ENCODE assay signal across 8 cellular contexts in the genomic region with DNA sequence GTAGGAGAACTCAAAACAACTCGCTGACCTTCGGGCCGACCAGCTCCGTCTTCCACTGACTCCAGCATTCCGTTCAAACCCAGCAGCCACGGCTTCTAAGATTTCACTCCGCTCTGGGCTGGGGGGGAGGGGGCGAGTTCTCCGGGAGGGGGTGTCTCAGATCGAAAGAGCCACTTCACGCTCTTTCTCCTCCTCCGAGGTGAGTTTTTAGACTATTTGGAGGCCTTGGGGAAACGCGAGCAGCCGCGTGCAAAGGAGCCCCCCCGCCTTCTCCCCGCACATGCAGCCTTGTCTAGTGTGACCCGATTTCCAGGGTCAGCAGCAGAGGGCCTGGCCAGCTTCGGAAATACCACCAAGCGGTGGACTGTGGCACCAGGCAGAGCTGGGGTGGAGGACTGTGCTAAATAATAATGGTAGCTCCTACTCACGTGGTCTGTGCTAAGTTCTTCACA.
A peak's percentile ranks its signal among the peaks of the same experiment; 100 is the strongest.
DNase-seq lines count a peak whose midpoint lies in the region; ATAC-seq and TF ChIP-seq lines count a peak whose summit lies in the region.

No MANE protein-coding gene starts in this region.

- peak; percentile 11 to 18 for ATAC-seq in activated T-cell treated with anti-CD3 and anti-CD28 coated beads, Interleukin-2, amount 50 U/mL, for 4 hours
- peak; percentile 21 for ATAC-seq in WTC11

- TF ChIP-seq CTCF in WTC11 (IDR thresholded peaks at IDR 0.05), result no peak
- TF ChIP-seq CTCF in fibroblast of the aortic adventitia (IDR thresholded peaks at IDR 0.05; ENCODE audit: insufficient read depth, low read length), result no peak
- TF ChIP-seq CTCF in prostate gland (IDR thresholded peaks at IDR 0.05), result no peak

- peak overlapping the region; percentile 33; the same call in 1 of the 2 replicates for H3K27ac Mint-ChIP-seq in WTC11

- WGBS in prostate gland, result 4% methylated on average over 14 of the region's 22 CpGs

- no peaks in the 10 kb centered on the region for H3K27me3 ChIP-seq in prostate gland (replicated peaks; ENCODE audit: insufficient read depth)

- no peaks in the 10 kb centered on the region for H3K9me3 ChIP-seq in prostate gland

- DNase-seq in activated T-cell treated with anti-CD3 and anti-CD28 coated beads, Interleukin-2, amount 50 U/mL, for 4 hours, result no peak
- DNase-seq in activated T-cell treated with anti-CD3 and anti-CD28 coated beads, Interleukin-2, amount 50 U/mL, for 48 hours, result no peak
- DNase-seq in WTC11 (ENCODE audit: low spot score), result no peak
- DNase-seq in fibroblast of the aortic adventitia (ENCODE audit: low read depth), result no peak
- no peak for DNase-seq in prostate gland (ENCODE audit: low spot score)
- DNase-seq in medulla oblongata (ENCODE audit: extremely low spot score), result no peak
- DNase-seq in HEK293T (ENCODE audit: extremely low spot score), result no peak
- DNase-seq in kidney glomerular epithelial cell (lab: John Stamatoyannopoulos, UW), result no peak

- peak overlapping the region; percentile 85 for H3K4me3 Mint-ChIP-seq in activated T-cell treated with anti-CD3 and anti-CD28 coated beads, Interleukin-2, amount 50 U/mL, for 4 hours
- H3K4me3 Mint-ChIP-seq in WTC11, result peak overlapping the region; percentile 73

- peak overlapping the region; percentile 91 for H3K27ac ChIP-seq in prostate gland

- H3K36me3 ChIP-seq in prostate gland, result no peaks in the 10 kb centered on the region

- H3K4me1 Mint-ChIP-seq in activated T-cell treated with anti-CD3 and anti-CD28 coated beads, Interleukin-2, amount 50 U/mL, for 4 hours (ENCODE audit: low read depth), result peaks cover 21% of the 10 kb centered on the region
- peaks cover 24% of the 10 kb centered on the region for H3K4me1 Mint-ChIP-seq in WTC11

- H3K36me3 Mint-ChIP-seq in activated T-cell treated with anti-CD3 and anti-CD28 coated beads, Interleukin-2, amount 50 U/mL, for 4 hours (ENCODE audit: insufficient read depth), result no peaks in the 10 kb centered on the region
- no peaks in the 10 kb centered on the region for H3K36me3 Mint-ChIP-seq in WTC11

- H3K4me1 ChIP-seq in prostate gland (replicated peaks), result no peaks in the 10 kb centered on the region

- no peaks in the 10 kb centered on the region for H3K9me3 Mint-ChIP-seq in activated T-cell treated with anti-CD3 and anti-CD28 coated beads, Interleukin-2, amount 50 U/mL, for 4 hours
- H3K9me3 Mint-ChIP-seq in WTC11, result no peaks in the 10 kb centered on the region

- POLR2A ChIA-PET in WTC11 (lab: Charles Lee) (interaction anchor here (0.6 to 1.7 kb wide), 6 partner anchors 9 to 360 kb away, joined by 3 to 9 read pairs (median 4); no protein-coding TSS in a partner anchor), HEK293T (lab: Yijun Ruan, JAX) (interaction anchor here (0.8 to 2.2 kb wide), 13 partner anchors 9 to 363 kb away, joined by 3 to 10 read pairs (median 3); no protein-coding TSS in a partner anchor)

- no peaks in the 10 kb centered on the region for H3K27me3 Mint-ChIP-seq in activated T-cell treated with anti-CD3 and anti-CD28 coated beads, Interleukin-2, amount 50 U/mL, for 4 hours (ENCODE audit: low read depth)
- peaks cover 8% of the 10 kb centered on the region for H3K27me3 Mint-ChIP-seq in WTC11 (ENCODE audit: low read depth)

- H3K4me3 ChIP-seq in fibroblast of the aortic adventitia (ENCODE audit: low read depth, low read length), result peak overlapping the region; percentile 55
- H3K4me3 ChIP-seq in prostate gland, result peak overlapping the region; percentile 37 to 45

- no peak for TF ChIP-seq POLR2A in prostate gland (IDR thresholded peaks at IDR 0.05)

- intact Hi-C loops in prostate gland (cut with DNase I), result loop anchor here (10.0 kb wide), 1 partner anchor 442 kb away; no protein-coding TSS in a partner anchor

- CTCF ChIA-PET in WTC11 (lab: Charles Lee) (interaction anchor here (0.5 to 2.0 kb wide), 7 partner anchors 8 to 167 kb away, joined by 3 to 8 read pairs (median 3); no protein-coding TSS in a partner anchor), HEK293T (lab: Yijun Ruan, JAX) (no interaction called here)

TF ChIP-seq in WTC11, 78 proteins besides CTCF, POLR2A, EP300 and RAD21 (continues in another document):
- TF ChIP-seq SOX15 (CRISPR knock-in tag; IDR thresholded peaks at IDR 0.05), result no peak
- no peak for TF ChIP-seq ZNF219 (CRISPR knock-in tag; IDR thresholded peaks at IDR 0.05; ENCODE audit: borderline replicate concordance)
- TF ChIP-seq, protein P1, sequence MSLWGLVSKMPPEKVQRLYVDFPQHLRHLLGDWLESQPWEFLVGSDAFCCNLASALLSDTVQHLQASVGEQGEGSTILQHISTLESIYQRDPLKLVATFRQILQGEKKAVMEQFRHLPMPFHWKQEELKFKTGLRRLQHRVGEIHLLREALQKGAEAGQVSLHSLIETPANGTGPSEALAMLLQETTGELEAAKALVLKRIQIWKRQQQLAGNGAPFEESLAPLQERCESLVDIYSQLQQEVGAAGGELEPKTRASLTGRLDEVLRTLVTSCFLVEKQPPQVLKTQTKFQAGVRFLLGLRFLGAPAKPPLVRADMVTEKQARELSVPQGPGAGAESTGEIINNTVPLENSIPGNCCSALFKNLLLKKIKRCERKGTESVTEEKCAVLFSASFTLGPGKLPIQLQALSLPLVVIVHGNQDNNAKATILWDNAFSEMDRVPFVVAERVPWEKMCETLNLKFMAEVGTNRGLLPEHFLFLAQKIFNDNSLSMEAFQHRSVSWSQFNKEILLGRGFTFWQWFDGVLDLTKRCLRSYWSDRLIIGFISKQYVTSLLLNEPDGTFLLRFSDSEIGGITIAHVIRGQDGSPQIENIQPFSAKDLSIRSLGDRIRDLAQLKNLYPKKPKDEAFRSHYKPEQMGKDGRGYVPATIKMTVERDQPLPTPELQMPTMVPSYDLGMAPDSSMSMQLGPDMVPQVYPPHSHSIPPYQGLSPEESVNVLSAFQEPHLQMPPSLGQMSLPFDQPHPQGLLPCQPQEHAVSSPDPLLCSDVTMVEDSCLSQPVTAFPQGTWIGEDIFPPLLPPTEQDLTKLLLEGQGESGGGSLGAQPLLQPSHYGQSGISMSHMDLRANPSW (CRISPR knock-in tag; conservative IDR thresholded peaks at IDR 0.05; ENCODE audit: low read depth), result no peak
- no peak for TF ChIP-seq NR1H2 (CRISPR knock-in tag; IDR thresholded peaks at IDR 0.05)

TF ChIP-seq in HEK293T, 16 proteins besides CTCF, POLR2A, EP300 and RAD21:
- no peak for TF ChIP-seq L3MBTL2 (conservative IDR thresholded peaks at IDR 0.05)
- TF ChIP-seq CTBP1 (IDR thresholded peaks at IDR 0.05; ENCODE audit: borderline replicate concordance), result no peak
- no peak for TF ChIP-seq ZNF384 (IDR thresholded peaks at IDR 0.05)
- TF ChIP-seq ARNT (IDR thresholded peaks at IDR 0.05), result no peak
- no peak for TF ChIP-seq ELF4 (IDR thresholded peaks at IDR 0.05)
- no peak for TF ChIP-seq FOXA1 (IDR thresholded peaks at IDR 0.05)
- no peak for TF ChIP-seq LEF1 (IDR thresholded peaks at IDR 0.05; ENCODE audit: borderline replicate concordance)
- TF ChIP-seq BHLHE40 (IDR thresholded peaks at IDR 0.05; ENCODE audit: borderline replicate concordance), result no peak
- TF ChIP-seq TARDBP (IDR thresholded peaks at IDR 0.05), result no peak
- TF ChIP-seq FOXM1 (IDR thresholded peaks at IDR 0.05; ENCODE audit: borderline replicate concordance), result no peak
- TF ChIP-seq, protein P2, sequence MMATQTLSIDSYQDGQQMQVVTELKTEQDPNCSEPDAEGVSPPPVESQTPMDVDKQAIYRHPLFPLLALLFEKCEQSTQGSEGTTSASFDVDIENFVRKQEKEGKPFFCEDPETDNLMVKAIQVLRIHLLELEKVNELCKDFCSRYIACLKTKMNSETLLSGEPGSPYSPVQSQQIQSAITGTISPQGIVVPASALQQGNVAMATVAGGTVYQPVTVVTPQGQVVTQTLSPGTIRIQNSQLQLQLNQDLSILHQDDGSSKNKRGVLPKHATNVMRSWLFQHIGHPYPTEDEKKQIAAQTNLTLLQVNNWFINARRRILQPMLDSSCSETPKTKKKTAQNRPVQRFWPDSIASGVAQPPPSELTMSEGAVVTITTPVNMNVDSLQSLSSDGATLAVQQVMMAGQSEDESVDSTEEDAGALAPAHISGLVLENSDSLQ (IDR thresholded peaks at IDR 0.05), result no peak
- no peak for TF ChIP-seq FOXK2 (IDR thresholded peaks at IDR 0.05)
- TF ChIP-seq SP1 (IDR thresholded peaks at IDR 0.05), result no peak
- TF ChIP-seq SUZ12 (IDR thresholded peaks at IDR 0.05), result no peak
- no peak for TF ChIP-seq HDGF (IDR thresholded peaks at IDR 0.05; ENCODE audit: borderline replicate concordance)
- TF ChIP-seq NFRKB (IDR thresholded peaks at IDR 0.05), result no peak
